ENCODE assay signal across 1 cellular context in the genomic region with DNA sequence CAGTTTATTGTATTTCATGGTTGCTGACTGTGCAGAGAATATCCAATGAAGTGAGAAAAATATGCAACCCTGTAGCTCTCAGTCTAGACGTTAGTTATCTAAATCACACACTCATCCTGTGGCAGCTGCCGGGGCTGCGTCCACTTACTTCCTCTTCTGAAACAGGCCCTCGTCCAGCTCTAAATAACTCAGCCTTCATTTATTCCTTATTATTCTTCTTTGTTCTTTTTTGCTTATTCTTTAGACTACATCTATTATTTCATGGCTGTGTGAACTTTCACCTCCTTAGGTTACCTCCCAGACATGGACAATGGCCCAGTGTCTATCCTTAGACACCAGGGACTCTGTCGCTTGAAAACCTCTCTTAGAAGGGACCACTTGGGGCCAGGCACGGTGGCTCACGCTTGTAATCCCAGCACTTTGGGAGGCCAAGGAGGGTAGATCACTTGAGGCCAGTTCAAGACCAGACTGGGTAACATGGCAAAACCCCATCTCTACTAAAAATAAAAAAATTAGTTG.
TF ChIP-seq lines count a peak whose summit lies in the region.

No MANE protein-coding gene starts in this region.

TF ChIP-seq in endothelial cell of umbilical vein, 7 proteins besides CTCF, POLR2A, EP300 and RAD21:
- TF ChIP-seq MYC (IDR thresholded peaks at IDR 0.05; ENCODE audit: low read depth, low read length) (no peak), POLR2AphosphoS5 (IDR thresholded peaks at IDR 0.05; ENCODE audit: insufficient read depth, low read depth, low read length) (no peak), FOS (IDR thresholded peaks at IDR 0.05; ENCODE audit: borderline replicate concordance, insufficient read depth, low read length) (no peak), JUN (IDR thresholded peaks at IDR 0.05; ENCODE audit: borderline replicate concordance, insufficient read depth, insufficient read length, low read depth) (no peak), GATA2 (IDR thresholded peaks at IDR 0.05; ENCODE audit: insufficient read depth, insufficient read length, low read depth, low read length) (no peak), EZH2 (IDR thresholded peaks at IDR 0.05; ENCODE audit: borderline replicate concordance, low read depth, low read length, severe bottlenecking) (no peak)
- TF ChIP-seq, protein P1, sequence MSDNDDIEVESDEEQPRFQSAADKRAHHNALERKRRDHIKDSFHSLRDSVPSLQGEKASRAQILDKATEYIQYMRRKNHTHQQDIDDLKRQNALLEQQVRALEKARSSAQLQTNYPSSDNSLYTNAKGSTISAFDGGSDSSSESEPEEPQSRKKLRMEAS (IDR thresholded peaks at IDR 0.05; ENCODE audit: insufficient read depth, insufficient read length): no peak
